ENCODE assay signal across 2 cellular contexts in genomic region chr6:37177950-37178517, GRCh38.
TF ChIP-seq lines count a peak whose summit lies in the region.

No MANE protein-coding gene starts in this region.

TF ChIP-seq in HepG2, 621 proteins besides CTCF, POLR2A, EP300 and RAD21:
- TF ChIP-seq TCF7L2 (IDR thresholded peaks at IDR 0.05; ENCODE audit: low read depth, low read length) (no peak), RERE (CRISPR knock-in tag; IDR thresholded peaks at IDR 0.05; ENCODE audit: low read depth) (no peak), ADNP (CRISPR knock-in tag; IDR thresholded peaks at IDR 0.05) (no peak), AKAP8 (CRISPR knock-in tag; IDR thresholded peaks at IDR 0.05) (no peak), RFX5 (IDR thresholded peaks at IDR 0.05; ENCODE audit: low read depth, low read length) (no peak), RFXAP (CRISPR knock-in tag; IDR thresholded peaks at IDR 0.05; ENCODE audit: borderline replicate concordance) (no peak), FOXP1 (IDR thresholded peaks at IDR 0.05) (no peak), FOXP1 (CRISPR knock-in tag; IDR thresholded peaks at IDR 0.05) (no peak), ZNF770 (CRISPR knock-in tag; IDR thresholded peaks at IDR 0.05) (peak; percentile 59; the same call in 1 of the 2 replicates)

TF ChIP-seq in K562, 482 proteins besides CTCF, POLR2A, EP300 and RAD21 (continues in another document):
- no peak for TF ChIP-seq TAL1 (IDR thresholded peaks at IDR 0.05)
- no peak for TF ChIP-seq CEBPZ (IDR thresholded peaks at IDR 0.05; ENCODE audit: borderline replicate concordance, low read depth, low read length)
- TF ChIP-seq STAT5A (IDR thresholded peaks at IDR 0.05; ENCODE audit: borderline replicate concordance, low read length), result no peak
- TF ChIP-seq ZNF239 (CRISPR knock-in tag; IDR thresholded peaks at IDR 0.05), result no peak
- TF ChIP-seq BCOR (IDR thresholded peaks at IDR 0.05), result peak; percentile 74
- TF ChIP-seq SAP30 (IDR thresholded peaks at IDR 0.05; ENCODE audit: borderline replicate concordance, insufficient read depth, low read depth, low read length, poor library complexity, severe bottlenecking), result no peak
- TF ChIP-seq CTCFL (IDR thresholded peaks at IDR 0.05; ENCODE audit: borderline replicate concordance, insufficient read depth, low read depth, low read length, poor library complexity, severe bottlenecking), result no peak
- no peak for TF ChIP-seq ZNF124 (CRISPR knock-in tag; IDR thresholded peaks at IDR 0.05)
- TF ChIP-seq CAMTA2 (CRISPR knock-in tag; conservative IDR thresholded peaks at IDR 0.05), result no peak
- no peak for TF ChIP-seq PHB2 (IDR thresholded peaks at IDR 0.05; ENCODE audit: low read depth)
- 0 out of 2 replicates have a peak, but pooled peaks have one; percentile 17 for TF ChIP-seq SOX6 (IDR thresholded peaks at IDR 0.05)
- TF ChIP-seq RB1 (IDR thresholded peaks at IDR 0.05; ENCODE audit: low read depth), result no peak
- no peak for TF ChIP-seq SP2 (IDR thresholded peaks at IDR 0.05; ENCODE audit: extremely low read depth, low read depth, low read length, poor library complexity, severe bottlenecking)
- no peak for TF ChIP-seq FOXP1 (CRISPR knock-in tag; IDR thresholded peaks at IDR 0.05)
- TF ChIP-seq ZNF668 (CRISPR knock-in tag; IDR thresholded peaks at IDR 0.05), result no peak
- TF ChIP-seq PRMT5 (CRISPR knock-in tag; IDR thresholded peaks at IDR 0.05), result no peak
- no peak for TF ChIP-seq ZNF707 (CRISPR knock-in tag; conservative IDR thresholded peaks at IDR 0.05)
- 0 out of 2 replicates have a peak, but pooled peaks have one; percentile 15 for TF ChIP-seq PATZ1 (CRISPR knock-in tag; IDR thresholded peaks at IDR 0.05; ENCODE audit: borderline replicate concordance)
- TF ChIP-seq TFAM (CRISPR knock-in tag; conservative IDR thresholded peaks at IDR 0.05), result no peak
- TF ChIP-seq TRIM25 (IDR thresholded peaks at IDR 0.05; ENCODE audit: borderline replicate concordance), result no peak
- TF ChIP-seq ARID4B (CRISPR knock-in tag; IDR thresholded peaks at IDR 0.05), result no peak
- no peak for TF ChIP-seq TFE3 (CRISPR knock-in tag; IDR thresholded peaks at IDR 0.05)
- TF ChIP-seq ZNF316 (IDR thresholded peaks at IDR 0.05), result no peak
- TF ChIP-seq CBX3 (IDR thresholded peaks at IDR 0.05; ENCODE audit: borderline replicate concordance in 1 of 2, low read length in 2 of 2), result no peak
- no peak for TF ChIP-seq MEF2D (tag; conservative IDR thresholded peaks at IDR 0.05; ENCODE audit: low read depth)
- TF ChIP-seq ERF (CRISPR knock-in tag; IDR thresholded peaks at IDR 0.05), result no peak
- no peak for TF ChIP-seq E2F8 (IDR thresholded peaks at IDR 0.05; ENCODE audit: low read depth, partially characterized antibody)
- TF ChIP-seq ETV1 (tag; conservative IDR thresholded peaks at IDR 0.05; ENCODE audit: low read depth), result no peak
- TF ChIP-seq ETV5 (CRISPR knock-in tag; IDR thresholded peaks at IDR 0.05; ENCODE audit: low read depth), result no peak
- no peak for TF ChIP-seq MTA2 (IDR thresholded peaks at IDR 0.05; ENCODE audit: low read depth)
- no peak for TF ChIP-seq XRCC4 (IDR thresholded peaks at IDR 0.05; ENCODE audit: extremely low read depth, insufficient read depth, insufficient read length)
- TF ChIP-seq NFIX (CRISPR knock-in tag; IDR thresholded peaks at IDR 0.05; ENCODE audit: low read depth), result no peak
- TF ChIP-seq KDM2B (CRISPR knock-in tag; IDR thresholded peaks at IDR 0.05), result no peak
- no peak for TF ChIP-seq CEBPG (CRISPR knock-in tag; IDR thresholded peaks at IDR 0.05)
- no peak for TF ChIP-seq CEBPG (tag; conservative IDR thresholded peaks at IDR 0.05 in 1 of 2, IDR thresholded peaks at IDR 0.05 in 1 of 2)
- no peak for TF ChIP-seq SFPQ (IDR thresholded peaks at IDR 0.05; ENCODE audit: low read depth, low read length)
- no peak for TF ChIP-seq MYC (IDR thresholded peaks at IDR 0.05; ENCODE audit: low read depth, low read length)
- TF ChIP-seq MYC (CRISPR knock-in tag; IDR thresholded peaks at IDR 0.05; ENCODE audit: borderline replicate concordance, low read depth), result no peak
